Comparison of ENCODE assay signal across 8 cellular contexts in the genomic region with DNA sequence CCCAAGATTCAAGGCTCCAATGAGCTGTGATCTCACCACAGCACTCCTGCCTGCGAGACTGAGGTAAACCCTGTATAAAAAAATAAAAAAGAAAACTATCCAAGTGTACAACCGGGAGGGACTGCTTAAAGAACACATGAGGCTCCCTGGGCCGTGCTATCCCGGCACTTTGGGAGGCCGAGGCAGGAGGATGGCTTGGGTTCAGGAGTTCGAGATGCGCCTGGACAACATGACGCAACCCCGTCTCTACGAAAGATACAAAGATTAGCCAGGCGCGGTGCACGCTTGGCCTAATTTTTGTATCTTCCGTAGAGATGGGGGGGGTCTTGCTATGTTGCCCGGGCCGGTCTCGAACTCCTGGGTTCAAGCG.
DNase-seq lines count a peak whose midpoint lies in the region; ATAC-seq and TF ChIP-seq lines count a peak whose summit lies in the region.
"Not testable (repeated sequence)": the region's sequence is repeated elsewhere in the genome, so short reads cannot be mapped to it uniquely, and the experiment has no call there.

No MANE protein-coding gene starts in this region.

- H3K4me1 Mint-ChIP-seq in memory B cell, result not testable (repeated sequence)

- peak overlapping the region; percentile 54; the same call in 1 of the 2 replicates for H3K9ac ChIP-seq in KMS-11

- intact Hi-C loops in body of pancreas (cut with DNase I); vagina (cut with DNase I): not testable (repeated sequence)

- DNase-seq in WERI-Rb-1; fibroblast of pulmonary artery (ENCODE audit: low read depth); memory B cell (ENCODE audit: low spot score in 2 of 2); retinal pigment epithelial cell (ENCODE audit: low read depth); vagina (ENCODE audit: extremely low spot score in 2 of 2): not testable (repeated sequence)
- peak in 1 of 4 donors; percentile 21 for DNase-seq in body of pancreas

- H3K27me3 ChIP-seq in DOHH2 (ENCODE audit: control insufficient read depth, low read length); KMS-11 (ENCODE audit: insufficient read depth, low read depth); WERI-Rb-1 (ENCODE audit: insufficient read depth, low read depth, severe bottlenecking); body of pancreas; vagina: not testable (repeated sequence)

- not testable (repeated sequence) for H3K27ac ChIP-seq in DOHH2 (ENCODE audit: low read depth, low read length); WERI-Rb-1
- H3K27ac ChIP-seq in KMS-11 (peak overlapping the region; percentile 44; the same call in 1 of the 2 replicates), body of pancreas (peak overlapping the region; percentile 86 to 91 (median 90)), vagina (peak overlapping the region; percentile 90)

- peak; percentile 2 for ATAC-seq in body of pancreas
- ATAC-seq in memory B cell (ENCODE audit: low read depth), result not testable (repeated sequence)

- H3K9me3 ChIP-seq in DOHH2 (ENCODE audit: control insufficient read depth, insufficient read depth, low read length); WERI-Rb-1 (ENCODE audit: severe bottlenecking); body of pancreas; vagina: not testable (repeated sequence)

- H3K4me3 Mint-ChIP-seq in memory B cell, result peak overlapping the region; percentile 90

- H3K36me3 ChIP-seq in DOHH2 (ENCODE audit: control insufficient read depth, low read length); KMS-11 (ENCODE audit: insufficient read depth); WERI-Rb-1; body of pancreas (replicated peaks in 1 of 2; ENCODE audit: insufficient read depth in 1 of 2, low read depth in 2 of 2); vagina: not testable (repeated sequence)

- peak overlapping the region; percentile 77; the same call in 1 of the 2 replicates for H2AFZ ChIP-seq in KMS-11 (ENCODE audit: low read depth)

- not testable (repeated sequence) for H3K27me3 Mint-ChIP-seq in memory B cell

- not testable (repeated sequence) for TF ChIP-seq POLR2A in body of pancreas (IDR thresholded peaks at IDR 0.05); vagina (IDR thresholded peaks at IDR 0.05)

- H3K9me3 Mint-ChIP-seq in memory B cell, result not testable (repeated sequence)

- H3K4me3 ChIP-seq in DOHH2 (ENCODE audit: low read length), result peak overlapping the region; percentile 82
- not testable (repeated sequence) for H3K4me3 ChIP-seq in KMS-11 (IDR thresholded peaks at IDR 0.05; ENCODE audit: insufficient read depth, low read depth, low read length)
- H3K4me3 ChIP-seq in WERI-Rb-1 (ENCODE audit: low read depth, low read length), result peak overlapping the region; percentile 75
- peak overlapping the region in 1 of 2 donors; percentile 31 for H3K4me3 ChIP-seq in body of pancreas
- H3K4me3 ChIP-seq in fibroblast of pulmonary artery (replicated peaks; ENCODE audit: low read depth, low read length), result peak overlapping the region; percentile 79
- peak overlapping the region; percentile 84 for H3K4me3 ChIP-seq in retinal pigment epithelial cell (ENCODE audit: low read length)
- peak overlapping the region; percentile 87 to 92 for H3K4me3 ChIP-seq in vagina

- not testable (repeated sequence) for H3F3A ChIP-seq in DOHH2 (ENCODE audit: control insufficient read depth, insufficient read depth)

- 75 to 86% methylated on average over 18 of the region's 18 CpGs for WGBS in body of pancreas, 2 donors

- H3K27ac Mint-ChIP-seq in memory B cell, result peak overlapping the region; percentile 93

- not testable (repeated sequence) for H4K20me1 ChIP-seq in DOHH2 (ENCODE audit: control insufficient read depth, insufficient read depth, low read depth, low read length); KMS-11 (ENCODE audit: insufficient read depth)

- not testable (repeated sequence) for H3K36me3 Mint-ChIP-seq in memory B cell

- peaks cover 23% of the 10 kb centered on the region for H3K79me2 ChIP-seq in DOHH2 (ENCODE audit: control insufficient read depth, low read length)
- not testable (repeated sequence) for H3K79me2 ChIP-seq in KMS-11 (ENCODE audit: insufficient read depth, low read depth)

- H3K9me2 ChIP-seq in DOHH2 (replicated peaks; ENCODE audit: control insufficient read depth, low read length), result not testable (repeated sequence)

- H3K4me2 ChIP-seq in DOHH2 (ENCODE audit: low read length), result peak overlapping the region; percentile 63
- H3K4me2 ChIP-seq in KMS-11, result peak overlapping the region; percentile 46

- not testable (repeated sequence) for H3K4me1 ChIP-seq in DOHH2 (ENCODE audit: control insufficient read depth, low read length); KMS-11 (ENCODE audit: low read depth, poor library complexity, severe bottlenecking); body of pancreas; vagina

- not testable (repeated sequence) for TF ChIP-seq CTCF in DOHH2 (IDR thresholded peaks at IDR 0.05; ENCODE audit: low read depth, low read length, poor library complexity, severe bottlenecking); KMS-11 (conservative IDR thresholded peaks at IDR 0.05; ENCODE audit: low read depth, low read length); WERI-Rb-1 (IDR thresholded peaks at IDR 0.05; ENCODE audit: low read depth, low read length); fibroblast of pulmonary artery (IDR thresholded peaks at IDR 0.05; ENCODE audit: low read length, missing control alignments); retinal pigment epithelial cell (conservative IDR thresholded peaks at IDR 0.05; ENCODE audit: low read depth, low read length); vagina (IDR thresholded peaks at IDR 0.05)
- TF ChIP-seq CTCF in body of pancreas (IDR thresholded peaks at IDR 0.05), result peak in 1 of 7 experiments; percentile 4
